In genomic region chr17:79834575-79835469, GRCh38 we compare ENCODE assay signal across 8 cellular contexts. TPM values are rescaled to one million over a fixed set of nuclear protein-coding genes. Genes with fewer than 3 reads are reported as not detected.
DNase-seq lines count a peak whose midpoint lies in the region; ATAC-seq and TF ChIP-seq lines count a peak whose summit lies in the region.

No MANE protein-coding gene starts in this region.

- intact Hi-C loops in adrenal gland (cut with DNase I) = loop anchor here in 1 of 2 donors (5.0 kb wide), 1 partner anchor 33 kb away; no protein-coding TSS in a partner anchor

- no peak for ATAC-seq in lung (ENCODE audit: insufficient read depth, low FRiP score)
- ATAC-seq in HG03354 (IDR thresholded peaks at IDR 0.05; ENCODE audit: poor library complexity, severe bottlenecking, unreplicated experiment) = no peak
- no peak for ATAC-seq in HG03095 (IDR thresholded peaks at IDR 0.05; ENCODE audit: unreplicated experiment)

- TF ChIP-seq CTCF in HL-60 (IDR thresholded peaks at IDR 0.05; ENCODE audit: insufficient read depth, low read length) (peak; percentile 29), adrenal gland (IDR thresholded peaks at IDR 0.05) (peak; percentile 37 to 59 (median 50)), lung (IDR thresholded peaks at IDR 0.05; ENCODE audit: control extremely low read depth, extremely low read depth) (peak; percentile 10)

- H3K23ac ChIP-seq in mesendoderm (ENCODE audit: low read length) = no peak overlapping the region

- no peak overlapping the region for H4K5ac ChIP-seq in mesendoderm (ENCODE audit: low read length)

- H3K4ac ChIP-seq in mesendoderm (ENCODE audit: low read depth, low read length) = no peak overlapping the region

- no peak overlapping the region for H4K8ac ChIP-seq in mesendoderm (ENCODE audit: low read depth, low read length)

- peaks cover 22 to 56% (median 42%) of the 10 kb centered on the region in 11 experiments for H3K36me3 ChIP-seq in BLaER1 treated with 17β-estradiol and CSF1 and Interleukin-3, amounts not matched to agents 10 nM and 100 nM
- H3K36me3 ChIP-seq in adrenal gland (replicated peaks in 1 of 2) = peaks cover 0 to 22% of the 10 kb centered on the region in 2 donors
- H3K36me3 ChIP-seq in lung (ENCODE audit: control insufficient read depth in 2 of 2, insufficient read depth in 2 of 2, low read length in 2 of 2) = peaks cover 2 to 24% of the 10 kb centered on the region in 2 donors
- H3K36me3 ChIP-seq in SJCRH30 = peaks cover 30% of the 10 kb centered on the region
- no peaks in the 10 kb centered on the region for H3K36me3 ChIP-seq in mesendoderm (ENCODE audit: control insufficient read depth, insufficient read depth, low read length)

- H3K27me3 ChIP-seq in BLaER1 treated with 17β-estradiol and CSF1 and Interleukin-3, amounts not matched to agents 10 nM and 100 nM = peaks cover 2 to 4% (median 3%) of the 10 kb centered on the region in 11 experiments; a peak in 21 of 22 replicates
- H3K27me3 ChIP-seq in HL-60 (ENCODE audit: insufficient read depth, poor library complexity, severe bottlenecking) (no peaks in the 10 kb centered on the region), adrenal gland (no peaks in the 10 kb centered on the region), lung (ENCODE audit: control insufficient read depth, insufficient read depth) (no peaks in the 10 kb centered on the region), SJCRH30 (no peaks in the 10 kb centered on the region), mesendoderm (ENCODE audit: insufficient read depth, low read length, poor library complexity) (peaks cover 32% of the 10 kb centered on the region)

- no peak overlapping the region for H2BK120ac ChIP-seq in mesendoderm (ENCODE audit: low read depth, low read length)

- no peak for TF ChIP-seq POLR2A in adrenal gland (IDR thresholded peaks at IDR 0.05)

- WGBS in adrenal gland, 4 donors = 89 to 95% (median 92%) methylated on average over 41 to 61 of the region's 61 CpGs
- WGBS in lung, 2 donors = 91% methylated on average over 57 to 61 of the region's 61 CpGs
- WGBS in mesendoderm (ENCODE audit: extremely low coverage, insufficient coverage, low lambda C conversion rate) = no CpG with 5 or more reads among the region's 61 CpGs

- no peaks in the 10 kb centered on the region for H3K79me2 ChIP-seq in mesendoderm (ENCODE audit: control insufficient read depth, insufficient read depth, low read length)

- peak overlapping the region in 8 of 11 experiments; percentile 82 to 94 (median 88); a peak in 15 of 22 replicates for H3K27ac ChIP-seq in BLaER1 treated with 17β-estradiol and CSF1 and Interleukin-3, amounts not matched to agents 10 nM and 100 nM
- H3K27ac ChIP-seq in HL-60 (replicated peaks) = no peak overlapping the region
- H3K27ac ChIP-seq in adrenal gland = no peak overlapping the region
- H3K27ac ChIP-seq in lung (ENCODE audit: low read depth in 1 of 2, low read length in 1 of 2) = no peak overlapping the region
- H3K27ac ChIP-seq in SJCRH30 = no peak overlapping the region
- no peak overlapping the region for H3K27ac ChIP-seq in mesendoderm (ENCODE audit: low read depth, low read length)

- H3K4me2 ChIP-seq in BLaER1 treated with 17β-estradiol and CSF1 and Interleukin-3, amounts not matched to agents 10 nM and 100 nM = peak overlapping the region; percentile 87 to 100 (median 99)
- H3K4me2 ChIP-seq in mesendoderm (ENCODE audit: low read length) = no peak overlapping the region

- H2AK5ac ChIP-seq in mesendoderm (ENCODE audit: low read length) = no peak overlapping the region

- H3K9ac ChIP-seq in BLaER1 treated with 17β-estradiol and CSF1 and Interleukin-3, amounts not matched to agents 10 nM and 100 nM = peak overlapping the region in 7 of 11 experiments; percentile 80 to 96 (median 87); a peak in 8 of 22 replicates
- no peak overlapping the region for H3K9ac ChIP-seq in mesendoderm (ENCODE audit: low read length)

- H3K79me1 ChIP-seq in mesendoderm (ENCODE audit: low read length) = no peaks in the 10 kb centered on the region

- H3K4me1 ChIP-seq in BLaER1 treated with 17β-estradiol and CSF1 and Interleukin-3, amounts not matched to agents 10 nM and 100 nM = peaks cover 69 to 85% (median 77%) of the 10 kb centered on the region in 10 experiments
- peaks cover 43 to 45% of the 10 kb centered on the region in 2 donors for H3K4me1 ChIP-seq in adrenal gland (replicated peaks in 1 of 2)
- H3K4me1 ChIP-seq in lung (ENCODE audit: control insufficient read depth in 2 of 2, insufficient read depth in 2 of 2, low read length in 2 of 2) = peaks cover 12 to 43% of the 10 kb centered on the region in 2 donors
- H3K4me1 ChIP-seq in SJCRH30 = peaks cover 12% of the 10 kb centered on the region
- peaks cover 16% of the 10 kb centered on the region for H3K4me1 ChIP-seq in mesendoderm (ENCODE audit: control insufficient read depth, low read depth, low read length)

- peaks cover 53 to 93% (median 70%) of the 10 kb centered on the region in 11 experiments for H4K20me1 ChIP-seq in BLaER1 treated with 17β-estradiol and CSF1 and Interleukin-3, amounts not matched to agents 10 nM and 100 nM

- no peak overlapping the region for H2BK5ac ChIP-seq in mesendoderm (ENCODE audit: low read length)

- H3K56ac ChIP-seq in mesendoderm (ENCODE audit: low read length) = no peak overlapping the region

- peak overlapping the region in 4 of 10 experiments; percentile 22 to 88 (median 58); a peak in 3 of 20 replicates for H3K4me3 ChIP-seq in BLaER1 treated with 17β-estradiol and CSF1 and Interleukin-3, amounts not matched to agents 10 nM and 100 nM
- H3K4me3 ChIP-seq in HL-60 (replicated peaks; ENCODE audit: insufficient read depth, low read length) (no peak overlapping the region), adrenal gland (no peak overlapping the region), lung (no peak overlapping the region), SJCRH30 (no peak overlapping the region), mesendoderm (ENCODE audit: low read length) (no peak overlapping the region)

- no peak overlapping the region for H2BK15ac ChIP-seq in mesendoderm (replicated peaks; ENCODE audit: low read depth)

- DNase-seq in HL-60 (ENCODE audit: low read depth in 1 of 2, low spot score in 1 of 2) (no peak), adrenal gland (peak in 3 of 7 donors; percentile 46 to 56 (median 52)), lung (ENCODE audit: low spot score) (no peak), SJCRH30 (no peak), mesendoderm (no peak)

- H3K9me3 ChIP-seq in BLaER1 treated with 17β-estradiol and CSF1 and Interleukin-3, amounts not matched to agents 10 nM and 100 nM (replicated peaks in 1 of 11) = peaks cover 0 to 10% (median 0%) of the 10 kb centered on the region in 11 experiments; a peak in 2 of 22 replicates
- no peaks in the 10 kb centered on the region for H3K9me3 ChIP-seq in adrenal gland (replicated peaks in 1 of 3)
- H3K9me3 ChIP-seq in lung (ENCODE audit: control insufficient read depth in 2 of 2, insufficient read depth in 1 of 2, low read length in 1 of 2) = no peaks in the 10 kb centered on the region
- H3K9me3 ChIP-seq in SJCRH30 (replicated peaks) = no peaks in the 10 kb centered on the region

- no peak overlapping the region for H3K18ac ChIP-seq in mesendoderm (ENCODE audit: low read length)

RNA-seq across cellular contexts. Expression of gene CBX4, which starts 4.4 kb away (rescaled TPM):
- 10 to 100 TPM; 15.1 to 39.3 (median 25.0) TPM for total RNA-seq in adrenal gland
- 10 to 100 TPM in 1 of 3 donors, 1 to 10 TPM in 2; 5.4 to 10.1 (median 7.6) TPM for polyA plus RNA-seq in adrenal gland
- total RNA-seq in lung = 10 to 100 TPM; 18.2 to 32.0 TPM
- 10 to 100 TPM; 12.8 to 16.7 TPM for polyA plus RNA-seq in lung
- 26.3 and 30.2 TPM in 2 replicates for total RNA-seq in SJCRH30 (2014; rRNA removed; shearing (Covaris generic))
- 3.7 TPM for polyA plus RNA-seq in mesendoderm (2013, experiment 1 of 2)
- 3.6 TPM for polyA plus RNA-seq in mesendoderm (2013, experiment 2 of 2)

RNA-seq across cellular contexts. Expression of gene CBX8, which starts 37.9 kb away (rescaled TPM):
- 10 to 100 TPM in 1 of 8 donors, 1 to 10 TPM in 6, under 1 TPM in 1; 0.85 to 10.6 (median 5.5) TPM for total RNA-seq in adrenal gland
- 1 to 10 TPM; 1.0 to 7.4 (median 4.4) TPM for polyA plus RNA-seq in adrenal gland
- total RNA-seq in lung = 1 to 10 TPM; 4.8 to 9.3 TPM
- polyA plus RNA-seq in lung = 1 to 10 TPM; 5.5 TPM
- total RNA-seq in SJCRH30 (2014; rRNA removed; shearing (Covaris generic)) = 8.2 and 11.3 TPM in 2 replicates
- 0.17 TPM for polyA plus RNA-seq in mesendoderm (2013, experiment 1 of 2)
- polyA plus RNA-seq in mesendoderm (2013, experiment 2 of 2) = 0.34 TPM

RNA-seq across cellular contexts. Expression of gene CBX2, which starts 56.9 kb away (rescaled TPM):
- total RNA-seq in adrenal gland (1 to 10 TPM in 2 of 8 donors, under 1 TPM in 6; 0.06 to 1.8 (median 0.69) TPM), lung (10 to 100 TPM in 1 of 2 donors, 1 to 10 TPM in 1; 3.8 to 13.5 TPM)
- polyA plus RNA-seq in adrenal gland (under 1 TPM; 0.26 to 0.97 (median 0.88) TPM), lung (1 to 10 TPM; 1.4 to 2.2 TPM)
- 88.0 and 90.0 TPM in 2 replicates for total RNA-seq in SJCRH30 (2014; rRNA removed; shearing (Covaris generic))
- polyA plus RNA-seq in mesendoderm (2013, experiment 1 of 2) = 25.1 TPM
- polyA plus RNA-seq in mesendoderm (2013, experiment 2 of 2) = 25.0 TPM

Comparison
In these comparisons a context has a peak if more than half of its experiments do, and no peak if none do; other contexts are left out.
1. H3K27ac ChIP-seq: peak in BLaER1 treated with 17β-estradiol and CSF1 and Interleukin-3, amounts not matched to agents 10 nM and 100 nM (8 of 11); none in HL-60 (single experiment), adrenal gland (0 of 5), lung (0 of 2), SJCRH30 (single experiment) and mesendoderm (single experiment).
2. Peak in every context shown above with its lines, with median percentiles within 50 percentile points of each other: CTCF ChIP-seq.